1 cellular context compared by ENCODE assay signal in genomic region chr22:20952544-20953341, GRCh38.
TF ChIP-seq lines count a peak whose summit lies in the region.

No MANE protein-coding gene starts in this region.

TF ChIP-seq in GM12878, 131 proteins besides CTCF, POLR2A, EP300 and RAD21:
- TF ChIP-seq CHD4 (IDR thresholded peaks at IDR 0.05) (no peak), PBX3 (IDR thresholded peaks at IDR 0.05; ENCODE audit: insufficient replicate concordance, low read depth, low read length) (no peak)
